In the genomic region with DNA sequence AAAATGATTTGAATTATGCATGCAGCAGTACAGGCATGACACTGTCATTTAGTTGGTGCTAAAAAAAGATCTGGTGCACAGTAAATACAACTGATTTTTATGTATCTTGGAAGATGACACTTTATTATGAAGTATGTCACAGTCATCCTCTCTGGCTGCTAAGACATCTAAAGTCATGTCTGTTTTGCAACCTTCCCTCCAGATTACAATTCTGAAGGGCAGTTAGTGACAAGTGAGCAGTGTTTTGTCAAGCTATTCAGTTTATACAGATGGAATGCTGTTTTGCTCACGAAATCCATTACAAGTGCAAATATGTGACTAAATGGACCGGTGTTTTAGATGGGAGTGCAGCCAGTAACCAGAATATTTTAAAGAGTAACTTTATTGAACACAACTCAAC, we compare ENCODE assay signal across 1 cellular context.
TF ChIP-seq lines count a peak whose summit lies in the region.

No MANE protein-coding gene starts in this region.

TF ChIP-seq in SK-N-SH, 30 proteins besides CTCF, POLR2A, EP300 and RAD21 (continued from another document):
- TF ChIP-seq, protein P1, sequence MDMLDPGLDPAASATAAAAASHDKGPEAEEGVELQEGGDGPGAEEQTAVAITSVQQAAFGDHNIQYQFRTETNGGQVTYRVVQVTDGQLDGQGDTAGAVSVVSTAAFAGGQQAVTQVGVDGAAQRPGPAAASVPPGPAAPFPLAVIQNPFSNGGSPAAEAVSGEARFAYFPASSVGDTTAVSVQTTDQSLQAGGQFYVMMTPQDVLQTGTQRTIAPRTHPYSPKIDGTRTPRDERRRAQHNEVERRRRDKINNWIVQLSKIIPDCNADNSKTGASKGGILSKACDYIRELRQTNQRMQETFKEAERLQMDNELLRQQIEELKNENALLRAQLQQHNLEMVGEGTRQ (IDR thresholded peaks at IDR 0.05; ENCODE audit: borderline replicate concordance, low read depth, low read length), result no peak
- TF ChIP-seq YY1 (IDR thresholded peaks at IDR 0.05; ENCODE audit: low read depth) (no peak), SMC3 (IDR thresholded peaks at IDR 0.05; ENCODE audit: low read depth, low read length) (no peak), EZH2phosphoT487 (IDR thresholded peaks at IDR 0.05; ENCODE audit: borderline replicate concordance, low read depth) (no peak), MXI1 (IDR thresholded peaks at IDR 0.05; ENCODE audit: low read depth, low read length) (no peak), NFIC (IDR thresholded peaks at IDR 0.05; ENCODE audit: borderline replicate concordance) (no peak), RCOR1 (IDR thresholded peaks at IDR 0.05; ENCODE audit: low read length) (no peak)
- TF ChIP-seq, protein P2, sequence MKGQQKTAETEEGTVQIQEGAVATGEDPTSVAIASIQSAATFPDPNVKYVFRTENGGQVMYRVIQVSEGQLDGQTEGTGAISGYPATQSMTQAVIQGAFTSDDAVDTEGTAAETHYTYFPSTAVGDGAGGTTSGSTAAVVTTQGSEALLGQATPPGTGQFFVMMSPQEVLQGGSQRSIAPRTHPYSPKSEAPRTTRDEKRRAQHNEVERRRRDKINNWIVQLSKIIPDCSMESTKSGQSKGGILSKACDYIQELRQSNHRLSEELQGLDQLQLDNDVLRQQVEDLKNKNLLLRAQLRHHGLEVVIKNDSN (IDR thresholded peaks at IDR 0.05; ENCODE audit: borderline replicate concordance, low read depth), result no peak
